In the genomic region with DNA sequence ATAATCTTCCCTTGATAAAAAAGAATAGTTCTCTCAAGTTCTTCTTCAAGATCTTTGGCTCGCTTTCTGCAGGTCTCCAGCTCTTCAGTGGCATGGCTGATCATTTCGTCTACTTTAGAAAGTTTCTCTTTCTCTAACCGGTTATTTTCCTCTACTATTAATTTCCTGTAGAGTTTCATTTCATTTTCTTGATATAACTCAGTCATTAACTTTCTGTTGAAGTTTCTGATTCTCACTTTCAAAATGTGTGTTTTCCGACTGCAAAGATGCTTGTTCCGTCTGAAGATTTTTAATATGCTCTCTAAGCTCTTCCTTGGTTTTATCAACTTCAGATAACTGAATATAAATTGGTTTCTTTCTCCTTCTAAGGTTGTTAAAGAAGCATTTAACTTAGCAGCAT, we compare ENCODE assay signal across 15 cellular contexts. TPM values are rescaled to one million over a fixed set of nuclear protein-coding genes. Genes with fewer than 3 reads are reported as not detected.
A peak's percentile ranks its signal among the peaks of the same experiment; 100 is the strongest.
DNase-seq lines count a peak whose midpoint lies in the region; ATAC-seq lines count a peak whose summit lies in the region.
"Not testable (repeated sequence)": the region's sequence is repeated elsewhere in the genome, so short reads cannot be mapped to it uniquely, and the experiment has no call there.
"Had no signal": no experiment of that assay in that cellular context is flagged by ENCODE, and none has a peak within 500 bp of the region (broad histone marks: within the 10 kb centered on the region; RNA-seq: fewer than 3 reads in every experiment).

No MANE protein-coding gene starts in this region.

- H3K4me3 Mint-ChIP-seq in CD8-positive, alpha-beta memory T cell, result peak overlapping the region; percentile 4 to 67 (median 59)
- peak overlapping the region; percentile 25 to 55 (median 26) for H3K4me3 Mint-ChIP-seq in T-cell
- H3K4me3 Mint-ChIP-seq in activated CD4-positive, alpha-beta T cell treated with anti-CD3 and anti-CD28 coated beads, Interleukin-2, amount 10 ng/mL, durations not matched to agents 24 days and 14 days, result peak overlapping the region; percentile 43
- peak overlapping the region; percentile 9 for H3K4me3 Mint-ChIP-seq in activated T-cell treated with anti-CD3 and anti-CD28 coated beads, Interleukin-2, amount 50 U/mL, for 24 hours
- peak overlapping the region; percentile 2 for H3K4me3 Mint-ChIP-seq in activated naive CD4-positive, alpha-beta T cell treated with anti-CD3 and anti-CD28 coated beads for 36 hours
- H3K4me3 Mint-ChIP-seq in activated naive CD8-positive, alpha-beta T cell treated with anti-CD3 and anti-CD28 coated beads, Interleukin-2, amount 50 U/mL, for 24 hours, result peak overlapping the region; percentile 10
- H3K4me3 Mint-ChIP-seq in natural killer cell treated with Interleukin-12 subunit alpha and Interleukin-12 subunit beta and Interleukin-15 and Interleukin-18, amount 100 ng/mL, for 72 hours, result peak overlapping the region; percentile 73

- H3K27me3 Mint-ChIP-seq in CD8-positive, alpha-beta memory T cell; T-cell; activated CD4-positive, alpha-beta T cell treated with anti-CD3 and anti-CD28 coated beads, Interleukin-2, amount 10 ng/mL, durations not matched to agents 24 days and 14 days; activated T-cell treated with anti-CD3 and anti-CD28 coated beads, Interleukin-2, amount 50 U/mL, for 24 hours; activated naive CD4-positive, alpha-beta T cell treated with anti-CD3 and anti-CD28 coated beads for 36 hours (ENCODE audit: low read depth); activated naive CD8-positive, alpha-beta T cell treated with anti-CD3 and anti-CD28 coated beads, Interleukin-2, amount 50 U/mL, for 24 hours; natural killer cell treated with Interleukin-12 subunit alpha and Interleukin-12 subunit beta and Interleukin-15 and Interleukin-18, amount 100 ng/mL, for 72 hours: not testable (repeated sequence)

- not testable (repeated sequence) for H3K36me3 ChIP-seq in CD8-positive, alpha-beta memory T cell (ENCODE audit: insufficient read depth, low read length)

- not testable (repeated sequence) for DNase-seq in CD8-positive, alpha-beta memory T cell; T-cell; activated CD4-positive, alpha-beta T cell treated with anti-CD3 and anti-CD28 coated beads, Interleukin-2, amount 10 ng/mL, durations not matched to agents 24 days and 14 days; activated T-cell treated with anti-CD3 and anti-CD28 coated beads, Interleukin-2, amount 50 U/mL, for 24 hours; activated naive CD4-positive, alpha-beta T cell treated with anti-CD3 and anti-CD28 coated beads for 36 hours; activated naive CD8-positive, alpha-beta T cell treated with anti-CD3 and anti-CD28 coated beads, Interleukin-2, amount 50 U/mL, for 24 hours; natural killer cell treated with Interleukin-12 subunit alpha and Interleukin-12 subunit beta and Interleukin-15 and Interleukin-18, amount 100 ng/mL, for 72 hours (ENCODE audit: low spot score)

- not testable (repeated sequence) for H3K27me3 ChIP-seq in CD8-positive, alpha-beta memory T cell (ENCODE audit: insufficient read depth, low read length, poor library complexity, severe bottlenecking)

- ATAC-seq in T-cell (replicated peaks in 1 of 4); activated naive CD8-positive, alpha-beta T cell treated with anti-CD3 and anti-CD28 coated beads, Interleukin-2, amount 50 U/mL, for 24 hours; natural killer cell treated with Interleukin-12 subunit alpha and Interleukin-12 subunit beta and Interleukin-15 and Interleukin-18, amount 100 ng/mL, for 72 hours: not testable (repeated sequence)

- CTCF ChIA-PET in CD8-positive, alpha-beta memory T cell (lab: Charles Lee), result interaction anchor here (0.9 kb wide), 1 partner anchor 8 kb away, joined by 3 read pairs; no protein-coding TSS in a partner anchor
- CTCF ChIA-PET in T-cell (lab: Charles Lee), result interaction anchor here in 1 of 2 donors (0.5 kb wide), 1 partner anchor 51 kb away, joined by 3 read pairs; no protein-coding TSS in a partner anchor
- CTCF ChIA-PET in activated naive CD4-positive, alpha-beta T cell treated with anti-CD3 and anti-CD28 coated beads for 36 hours (lab: Charles Lee), result interaction anchor here (0.9 to 1.2 kb wide), 4 partner anchors 60 to 410 kb away, joined by 4 to 5 read pairs (median 4); no protein-coding TSS in a partner anchor

- H3K27ac ChIP-seq in CD8-positive, alpha-beta memory T cell (ENCODE audit: low read depth, low read length), result not testable (repeated sequence)

- H3K4me1 ChIP-seq in CD8-positive, alpha-beta memory T cell (ENCODE audit: insufficient read depth, low read length), result not testable (repeated sequence)

- peaks cover 11 to 24% (median 15%) of the 10 kb centered on the region in 3 donors for H3K4me1 Mint-ChIP-seq in CD8-positive, alpha-beta memory T cell
- H3K4me1 Mint-ChIP-seq in T-cell, result peaks cover 13 to 20% (median 20%) of the 10 kb centered on the region in 3 donors
- H3K4me1 Mint-ChIP-seq in activated CD4-positive, alpha-beta T cell treated with anti-CD3 and anti-CD28 coated beads, Interleukin-2, amount 10 ng/mL, durations not matched to agents 24 days and 14 days, result peaks cover 30% of the 10 kb centered on the region
- peaks cover 26% of the 10 kb centered on the region for H3K4me1 Mint-ChIP-seq in activated T-cell treated with anti-CD3 and anti-CD28 coated beads, Interleukin-2, amount 50 U/mL, for 24 hours (ENCODE audit: low read depth)
- H3K4me1 Mint-ChIP-seq in activated naive CD4-positive, alpha-beta T cell treated with anti-CD3 and anti-CD28 coated beads for 36 hours (ENCODE audit: low read depth), result peaks cover 29% of the 10 kb centered on the region
- H3K4me1 Mint-ChIP-seq in activated naive CD8-positive, alpha-beta T cell treated with anti-CD3 and anti-CD28 coated beads, Interleukin-2, amount 50 U/mL, for 24 hours, result peaks cover 27% of the 10 kb centered on the region
- peaks cover 4 to 25% of the 10 kb centered on the region in 2 donors for H3K4me1 Mint-ChIP-seq in natural killer cell treated with Interleukin-12 subunit alpha and Interleukin-12 subunit beta and Interleukin-15 and Interleukin-18, amount 100 ng/mL, for 72 hours (ENCODE audit: low read depth in 2 of 2)

- POLR2A ChIA-PET in CD8-positive, alpha-beta memory T cell (lab: Charles Lee), result not testable (repeated sequence)
- POLR2A ChIA-PET in T-cell (lab: Charles Lee), result interaction anchor here in 1 of 2 donors (0.6 kb wide), 1 partner anchor 95 kb away, joined by 3 read pairs; no protein-coding TSS in a partner anchor

- H3K27ac Mint-ChIP-seq in CD8-positive, alpha-beta memory T cell, result peak overlapping the region in 4 of 8 donors; percentile 1 to 48 (median 21)
- peak overlapping the region in 1 of 2 donors; percentile 12 for H3K27ac Mint-ChIP-seq in T-cell
- H3K27ac Mint-ChIP-seq in activated CD4-positive, alpha-beta T cell treated with anti-CD3 and anti-CD28 coated beads, Interleukin-2, amount 10 ng/mL, durations not matched to agents 24 days and 14 days, result peak overlapping the region; percentile 65
- peak overlapping the region; percentile 65 for H3K27ac Mint-ChIP-seq in activated T-cell treated with anti-CD3 and anti-CD28 coated beads, Interleukin-2, amount 50 U/mL, for 24 hours
- H3K27ac Mint-ChIP-seq in activated naive CD4-positive, alpha-beta T cell treated with anti-CD3 and anti-CD28 coated beads for 36 hours, result not testable (repeated sequence)
- peak overlapping the region; percentile 47 for H3K27ac Mint-ChIP-seq in activated naive CD8-positive, alpha-beta T cell treated with anti-CD3 and anti-CD28 coated beads, Interleukin-2, amount 50 U/mL, for 24 hours
- H3K27ac Mint-ChIP-seq in natural killer cell treated with Interleukin-12 subunit alpha and Interleukin-12 subunit beta and Interleukin-15 and Interleukin-18, amount 100 ng/mL, for 72 hours, result peak overlapping the region; percentile 42 to 44

- not testable (repeated sequence) for H3K4me3 ChIP-seq in CD8-positive, alpha-beta memory T cell (ENCODE audit: low read length)

- H3K9me3 ChIP-seq in CD8-positive, alpha-beta memory T cell (ENCODE audit: low read length), result not testable (repeated sequence)

- H3K36me3 Mint-ChIP-seq in CD8-positive, alpha-beta memory T cell; T-cell; activated CD4-positive, alpha-beta T cell treated with anti-CD3 and anti-CD28 coated beads, Interleukin-2, amount 10 ng/mL, durations not matched to agents 24 days and 14 days (ENCODE audit: low read depth); activated T-cell treated with anti-CD3 and anti-CD28 coated beads, Interleukin-2, amount 50 U/mL, for 24 hours (ENCODE audit: low read depth); activated naive CD4-positive, alpha-beta T cell treated with anti-CD3 and anti-CD28 coated beads for 36 hours (ENCODE audit: low read depth); activated naive CD8-positive, alpha-beta T cell treated with anti-CD3 and anti-CD28 coated beads, Interleukin-2, amount 50 U/mL, for 24 hours (ENCODE audit: low read depth); natural killer cell treated with Interleukin-12 subunit alpha and Interleukin-12 subunit beta and Interleukin-15 and Interleukin-18, amount 100 ng/mL, for 72 hours: not testable (repeated sequence)

- not testable (repeated sequence) for H3K9me3 Mint-ChIP-seq in CD8-positive, alpha-beta memory T cell; T-cell; activated CD4-positive, alpha-beta T cell treated with anti-CD3 and anti-CD28 coated beads, Interleukin-2, amount 10 ng/mL, durations not matched to agents 24 days and 14 days; activated T-cell treated with anti-CD3 and anti-CD28 coated beads, Interleukin-2, amount 50 U/mL, for 24 hours; activated naive CD4-positive, alpha-beta T cell treated with anti-CD3 and anti-CD28 coated beads for 36 hours; activated naive CD8-positive, alpha-beta T cell treated with anti-CD3 and anti-CD28 coated beads, Interleukin-2, amount 50 U/mL, for 24 hours; natural killer cell treated with Interleukin-12 subunit alpha and Interleukin-12 subunit beta and Interleukin-15 and Interleukin-18, amount 100 ng/mL, for 72 hours

- intact Hi-C loops in activated CD4-positive, alpha-beta T cell treated with anti-CD3 and anti-CD28 coated beads, Interleukin-2, amount 10 ng/mL, durations not matched to agents 24 days and 14 days (cut with micrococcal nuclease), result loop anchor here (1.0 kb wide), 1 partner anchor 90 kb away; no protein-coding TSS in a partner anchor
- intact Hi-C loops in activated naive CD4-positive, alpha-beta T cell treated with anti-CD3 and anti-CD28 coated beads for 36 hours (cut with micrococcal nuclease), result loop anchor here (1.0 to 5.0 kb wide), 4 partner anchors 43 to 492 kb away; no protein-coding TSS in a partner anchor

RNA-seq across cellular contexts. Expression of a gene that starts 47.5 kb away (rescaled TPM):
- not detected for total RNA-seq in CD8-positive, alpha-beta memory T cell
- polyA plus RNA-seq in CD8-positive, alpha-beta memory T cell, result not detected
- not detected for total RNA-seq in T-cell
- total RNA-seq in activated CD4-positive, alpha-beta T cell treated with anti-CD3 and anti-CD28 coated beads, Interleukin-2, amount 10 ng/mL, durations not matched to agents 24 days and 14 days, result not detected in 2 replicates
- total RNA-seq in activated naive CD4-positive, alpha-beta T cell treated with anti-CD3 and anti-CD28 coated beads for 36 hours, result not detected
- total RNA-seq in natural killer cell treated with Interleukin-12 subunit alpha and Interleukin-12 subunit beta and Interleukin-15 and Interleukin-18, amount 100 ng/mL, for 72 hours, result not detected
- total RNA-seq: GM23338, H9, HT-29, PC-9, Right ventricle myocardium inferior, RPMI7951, SJCRH30 had no signal
- polyA plus RNA-seq: A549, GM23338 had no signal

Comparison
In these comparisons a context has a peak if more than half of its experiments do, and no peak if none do; other contexts are left out.
1. H3K4me3 Mint-ChIP-seq: peak in every context shown above with its lines; median percentile 73 in natural killer cell treated with Interleukin-12 subunit alpha and Interleukin-12 subunit beta and Interleukin-15 and Interleukin-18, amount 100 ng/mL, for 72 hours; 59 in CD8-positive, alpha-beta memory T cell; 43 in activated CD4-positive, alpha-beta T cell treated with anti-CD3 and anti-CD28 coated beads, Interleukin-2, amount 10 ng/mL, durations not matched to agents 24 days and 14 days; 26 in T-cell; 10 in activated naive CD8-positive, alpha-beta T cell treated with anti-CD3 and anti-CD28 coated beads, Interleukin-2, amount 50 U/mL, for 24 hours; 9 in activated T-cell treated with anti-CD3 and anti-CD28 coated beads, Interleukin-2, amount 50 U/mL, for 24 hours; 2 in activated naive CD4-positive, alpha-beta T cell treated with anti-CD3 and anti-CD28 coated beads for 36 hours.